8 cellular contexts compared by ENCODE assay signal in the genomic region with DNA sequence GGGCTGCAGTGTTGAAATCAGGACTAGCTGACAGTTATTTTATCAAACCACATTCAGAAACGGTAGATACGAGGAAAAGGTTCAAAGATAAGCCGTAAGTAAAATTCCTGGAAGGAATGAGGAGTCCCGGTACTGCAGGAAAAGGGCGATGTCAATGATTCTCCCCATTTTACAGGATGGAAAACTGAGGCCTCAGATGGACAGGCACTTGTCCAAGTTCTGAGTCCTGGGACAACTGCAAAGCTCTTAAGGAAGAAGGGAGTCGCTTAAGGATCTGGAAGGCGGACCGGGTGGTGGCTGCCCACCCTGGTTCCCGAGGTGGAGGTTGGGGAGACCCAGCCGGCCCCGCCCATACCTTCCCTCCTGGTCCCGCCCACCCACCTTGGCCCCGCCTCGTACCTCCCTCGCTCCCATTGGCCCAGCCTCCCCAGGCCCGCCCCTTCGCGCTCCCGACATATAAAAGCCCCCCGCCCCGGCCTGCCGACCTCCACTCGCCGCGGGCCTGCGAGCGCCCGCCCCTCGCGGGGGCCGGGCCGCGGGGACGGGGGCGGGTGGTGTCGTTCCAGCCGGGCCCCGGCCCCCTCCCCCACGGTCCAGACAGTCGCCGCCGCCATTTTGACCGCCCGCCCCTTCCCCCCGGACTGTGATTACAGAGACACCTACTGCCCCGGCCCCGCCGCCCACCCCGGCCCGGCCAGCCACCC. TPM values are rescaled to one million over a fixed set of nuclear protein-coding genes. Genes with fewer than 3 reads are reported as not detected.
DNase-seq lines count a peak whose midpoint lies in the region; ATAC-seq, FAIRE-seq and TF ChIP-seq lines count a peak whose summit lies in the region.

No MANE protein-coding gene starts in this region.

- H3K27ac Mint-ChIP-seq in effector memory CD8-positive, alpha-beta T cell, result peak overlapping the region; percentile 100

- WGBS in A549 (ENCODE audit: missing lambda C conversion rate), result 32% methylated on average over 11 of the region's 50 CpGs

- no peaks in the 10 kb centered on the region for H3K9me3 ChIP-seq in A549

- POLR2A ChIA-PET in A549 (lab: Yijun Ruan, JAX), result interaction anchor here (1.1 to 1.8 kb wide), 2 partner anchors 26 to 67 kb away, joined by 3 to 6 read pairs; partner anchors contain the start of genes IL27RA and MISP3

- peak overlapping the region; percentile 85 to 90 for H3K4me3 Mint-ChIP-seq in effector memory CD8-positive, alpha-beta T cell

- DNase-seq in A549 (ENCODE audit: low read depth in 1 of 2, low spot score in 1 of 2), result peak; percentile 33 to 87
- DNase-seq in NK-92 (lab: John Stamatoyannopoulos, UW; ENCODE audit: unreplicated experiment), result peak; percentile 55
- peak; percentile 81 to 87 for DNase-seq in activated CD8-positive, alpha-beta memory T cell treated with anti-CD3 and anti-CD28 coated beads for 4 hours (ENCODE audit: low read depth in 2 of 2)
- peak; percentile 88 to 92 (median 90) for DNase-seq in effector memory CD8-positive, alpha-beta T cell
- peak; percentile 98 for DNase-seq in mesenteric fat pad (ENCODE audit: low spot score)
- DNase-seq in stimulated activated CD8-positive, alpha-beta memory T cell treated with anti-CD3 and anti-CD28 coated beads, Interleukin-12 subunit alpha, Interleukin-12 subunit beta, amount 100 ng/mL, for 1 hour (ENCODE audit: low read depth), result peak; percentile 90

- peaks cover 38% of the 10 kb centered on the region in 2 donors for H3K4me1 Mint-ChIP-seq in effector memory CD8-positive, alpha-beta T cell (ENCODE audit: low read depth in 2 of 2)

- ATAC-seq in A549, result peak; percentile 62 to 67
- peak; percentile 40 for ATAC-seq in GM18867 (IDR thresholded peaks at IDR 0.05; ENCODE audit: unreplicated experiment)
- ATAC-seq in HG03439 (IDR thresholded peaks at IDR 0.05; ENCODE audit: unreplicated experiment), result peak; percentile 43
- ATAC-seq in effector memory CD8-positive, alpha-beta T cell (replicated peaks), result peak; percentile 53

- peaks cover 40% of the 10 kb centered on the region for H3K36me3 Mint-ChIP-seq in effector memory CD8-positive, alpha-beta T cell (ENCODE audit: insufficient read depth)

- no peak for FAIRE-seq in A549 (lab: Jason Lieb, UNC)

- no peak for TF ChIP-seq CTCF in A549 (IDR thresholded peaks at IDR 0.05)

- TF ChIP-seq EP300 in A549 (IDR thresholded peaks at IDR 0.05), result no peak

- no peak for TF ChIP-seq POLR2A in A549 (IDR thresholded peaks at IDR 0.05; ENCODE audit: low read length)

- peaks cover 14% of the 10 kb centered on the region; the same call in 1 of the 3 replicates for H3K4me1 ChIP-seq in A549

- TF ChIP-seq RAD21 in A549 (conservative IDR thresholded peaks at IDR 0.05 in 1 of 2, IDR thresholded peaks at IDR 0.05 in 1 of 2), result no peak

- peak overlapping the region; percentile 50 for H3K4me2 ChIP-seq in A549

- CTCF ChIA-PET in A549 (lab: Yijun Ruan, JAX), result interaction anchor here (0.5 kb wide), 1 partner anchor 692 kb away, joined by 3 read pairs; no protein-coding TSS in a partner anchor

- peak overlapping the region; percentile 91 to 100 for H3K27ac ChIP-seq in A549

- no peaks in the 10 kb centered on the region for H3K27me3 Mint-ChIP-seq in effector memory CD8-positive, alpha-beta T cell

- peak overlapping the region; percentile 74 for H3K4me3 ChIP-seq in A549

- H3K9me3 Mint-ChIP-seq in effector memory CD8-positive, alpha-beta T cell, result no peaks in the 10 kb centered on the region

TF ChIP-seq in A549, 52 proteins besides CTCF, POLR2A, EP300 and RAD21:
- 0 out of 2 replicates have a peak, but pooled peaks have one; percentile 39 for TF ChIP-seq PHF8 (IDR thresholded peaks at IDR 0.05; ENCODE audit: borderline replicate concordance, low read depth)
- TF ChIP-seq CHD4 (IDR thresholded peaks at IDR 0.05; ENCODE audit: borderline replicate concordance), result peak; percentile 99
- no peak for TF ChIP-seq ZFP36 (IDR thresholded peaks at IDR 0.05; ENCODE audit: borderline replicate concordance, partially characterized antibody)
- peak; percentile 98 for TF ChIP-seq RCOR1 (IDR thresholded peaks at IDR 0.05; ENCODE audit: low read depth, low read length)
- TF ChIP-seq HDAC2 (IDR thresholded peaks at IDR 0.05), result peak; percentile 98
- TF ChIP-seq TFCP2L1 (CRISPR knock-in tag; IDR thresholded peaks at IDR 0.05), result no peak
- no peak for TF ChIP-seq NR3C1 (IDR thresholded peaks at IDR 0.05)
- TF ChIP-seq KDM1A (IDR thresholded peaks at IDR 0.05; ENCODE audit: low read depth), result peak; percentile 100
- TF ChIP-seq ELK1 (IDR thresholded peaks at IDR 0.05; ENCODE audit: low read depth, low read length), result no peak
- TF ChIP-seq, protein P1, sequence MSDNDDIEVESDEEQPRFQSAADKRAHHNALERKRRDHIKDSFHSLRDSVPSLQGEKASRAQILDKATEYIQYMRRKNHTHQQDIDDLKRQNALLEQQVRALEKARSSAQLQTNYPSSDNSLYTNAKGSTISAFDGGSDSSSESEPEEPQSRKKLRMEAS (IDR thresholded peaks at IDR 0.05), result 0 out of 2 replicates have a peak, but pooled peaks have one; percentile 15
- no peak for TF ChIP-seq TP53 (CRISPR knock-in tag; IDR thresholded peaks at IDR 0.05)
- 0 out of 5 replicates have a peak, but pooled peaks have one; percentile 9 to 32 for TF ChIP-seq JUN (IDR thresholded peaks at IDR 0.05)

RNA-seq across cellular contexts. Expression of gene RFX1, which starts 0.6 kb away (rescaled TPM):
- 0.57 and 0.79 TPM in 2 replicates for polyA plus RNA-seq in A549 (2011; rRNA removed)
- 2.4 and 3.3 TPM in 2 replicates for polyA plus RNA-seq in A549 (2012; cell fraction: cytosol; rRNA removed)
- polyA plus RNA-seq in A549 (2012; cell fraction: nucleus; rRNA removed), result 11.0 and 18.9 TPM in 2 replicates
- polyA plus RNA-seq in A549 (2017; fragmentation: RNase III; extraction: RNeasy Plus Mini Kit Qiagen cat#74134 plus additional on column Dnase treatment), result 4.9 to 5.4 TPM (median 4.9 TPM) in 3 replicates
- polyA minus RNA-seq in A549 (2011; rRNA and poly(A)+ RNA removed), result 0.87 and 1.8 TPM in 2 replicates
- 12.2 TPM for total RNA-seq in mesenteric fat pad

RNA-seq across cellular contexts. Expression of gene RLN3, which starts 22.4 kb away (rescaled TPM):
- not detected in 2 replicates for polyA plus RNA-seq in A549 (2011; rRNA removed)
- polyA plus RNA-seq in A549 (2012; cell fraction: cytosol; rRNA removed), result not detected in 2 replicates
- polyA plus RNA-seq in A549 (2012; cell fraction: nucleus; rRNA removed), result not detected in 2 replicates
- polyA plus RNA-seq in A549 (2017; fragmentation: RNase III; extraction: RNeasy Plus Mini Kit Qiagen cat#74134 plus additional on column Dnase treatment), result not detected in 3 replicates
- not detected in 2 replicates for polyA minus RNA-seq in A549 (2011; rRNA and poly(A)+ RNA removed)
- not detected for total RNA-seq in mesenteric fat pad

RNA-seq across cellular contexts. Expression of gene IL27RA, which starts 26.0 kb away (rescaled TPM):
- 3.0 and 3.1 TPM in 2 replicates for polyA plus RNA-seq in A549 (2011; rRNA removed)
- polyA plus RNA-seq in A549 (2012; cell fraction: cytosol; rRNA removed), result 3.3 and 4.6 TPM in 2 replicates
- polyA plus RNA-seq in A549 (2012; cell fraction: nucleus; rRNA removed), result 5.8 and 6.0 TPM in 2 replicates
- 4.0 to 4.6 TPM (median 4.5 TPM) in 3 replicates for polyA plus RNA-seq in A549 (2017; fragmentation: RNase III; extraction: RNeasy Plus Mini Kit Qiagen cat#74134 plus additional on column Dnase treatment)
- 2.7 TPM in 2 replicates for polyA minus RNA-seq in A549 (2011; rRNA and poly(A)+ RNA removed)
- total RNA-seq in mesenteric fat pad, result 8.5 TPM

RNA-seq across cellular contexts. Expression of gene DCAF15, which starts 53.2 kb away (rescaled TPM):
- polyA plus RNA-seq in A549 (2011; rRNA removed) (6.9 and 10.2 TPM in 2 replicates), A549 (2017; fragmentation: RNase III; extraction: RNeasy Plus Mini Kit Qiagen cat#74134 plus additional on column Dnase treatment) (21.1 to 23.0 TPM (median 21.5 TPM) in 3 replicates)
- polyA plus RNA-seq in A549 (2012; cell fraction: cytosol; rRNA removed), result 31.8 and 39.5 TPM in 2 replicates
- 147 and 188 TPM in 2 replicates for polyA plus RNA-seq in A549 (2012; cell fraction: nucleus; rRNA removed)
- 15.1 and 17.4 TPM in 2 replicates for polyA minus RNA-seq in A549 (2011; rRNA and poly(A)+ RNA removed)
- 17.5 TPM for total RNA-seq in mesenteric fat pad

RNA-seq across cellular contexts. Expression of gene PALM3, which starts 56.3 kb away (rescaled TPM):
- 0.73 and 0.96 TPM in 2 replicates for polyA plus RNA-seq in A549 (2011; rRNA removed)
- polyA plus RNA-seq in A549 (2012; cell fraction: cytosol; rRNA removed), result 2.3 and 2.6 TPM in 2 replicates
- 2.0 and 2.4 TPM in 2 replicates for polyA plus RNA-seq in A549 (2012; cell fraction: nucleus; rRNA removed)
- 7.9 to 12.1 TPM (median 10.2 TPM) in 3 replicates for polyA plus RNA-seq in A549 (2017; fragmentation: RNase III; extraction: RNeasy Plus Mini Kit Qiagen cat#74134 plus additional on column Dnase treatment)
- polyA minus RNA-seq in A549 (2011; rRNA and poly(A)+ RNA removed), result 0.92 TPM in 1 of 2 replicates, not detected in the other
- not detected for total RNA-seq in mesenteric fat pad

Comparison
In these comparisons a context has a peak if more than half of its experiments do, and no peak if none do; other contexts are left out.
1. Peak in every context shown above with its lines: DNase-seq, ATAC-seq, H3K4me3 ChIP-seq and H3K27ac ChIP-seq.